In genomic region chr17:82657926-82658325, GRCh38 we compare ENCODE assay signal across 29 cellular contexts.
"Had no signal": no experiment of that assay in that cellular context is flagged by ENCODE, and none has a peak within 500 bp of the region (broad histone marks: within the 10 kb centered on the region; RNA-seq: fewer than 3 reads in every experiment).

No MANE protein-coding gene starts in this region.

- H3K9me3 ChIP-seq: esophagus muscularis mucosa, gastroesophageal sphincter, left ventricle myocardium inferior, lower lobe of right lung, neutrophil, psoas muscle, spleen, testis, tibial artery had no signal

- H3K4me1 Mint-ChIP-seq: immature natural killer cell, neural crest cell had no signal

- H3K27ac ChIP-seq: coronary artery, esophagus muscularis mucosa, foreskin keratinocyte, gastroesophageal sphincter, left ventricle myocardium inferior, lower lobe of right lung, neutrophil, parathyroid adenoma, psoas muscle, skin epidermis, spleen, testis, tibial artery had no signal

- H3K4me3 ChIP-seq: coronary artery, esophagus muscularis mucosa, gastroesophageal sphincter, left ventricle myocardium inferior, lower lobe of right lung, psoas muscle, skin epidermis, spleen, testis, tibial artery had no signal

- H3K9me3 Mint-ChIP-seq: immature natural killer cell; natural killer cell treated with Interleukin-12 subunit alpha and Interleukin-12 subunit beta and Interleukin-15 and Interleukin-18, amount 100 ng/mL, for 72 hours; neural crest cell; stimulated activated memory B cell treated with anti-CD40 and anti-IgM and Interleukin-4, amounts not matched to agents 10 μg/mL and 1 μg/mL and 100 μg/mL, for 72 hours; type B pancreatic cell had no signal

- H3K27me3 Mint-ChIP-seq: natural killer cell treated with Interleukin-12 subunit alpha and Interleukin-12 subunit beta and Interleukin-15 and Interleukin-18, amount 100 ng/mL, for 72 hours; stimulated activated memory B cell treated with anti-CD40 and anti-IgM and Interleukin-4, amounts not matched to agents 10 μg/mL and 1 μg/mL and 100 μg/mL, for 72 hours; type B pancreatic cell had no signal

- H2AFZ ChIP-seq: parathyroid adenoma had no signal

- H3K27me3 ChIP-seq: esophagus muscularis mucosa, foreskin keratinocyte, gastroesophageal sphincter, neutrophil, spleen, testis, tibial artery had no signal

- DNase-seq: dermis blood vessel endothelial cell; effector memory CD4-positive, alpha-beta T cell; foreskin keratinocyte; hypothalamus; immature natural killer cell; islet precursor cell; kidney glomerular epithelial cell; left colon; left ventricle myocardium inferior; lower lobe of right lung; right cardiac atrium; spleen; stimulated activated CD4-positive, alpha-beta T cell treated with anti-CD3 and anti-CD28 coated beads, Interleukin-4, amount 100 ng/mL, for 4 hours; stimulated activated naive CD8-positive, alpha-beta T cell treated with anti-CD3 and anti-CD28 coated beads, Interleukin-15, Interleukin-2, amounts not matched to agents 100 U/mL and 50 U/mL, for 24 hours; substantia nigra; testis had no signal

- H3K27ac Mint-ChIP-seq: immature natural killer cell; natural killer cell treated with Interleukin-12 subunit alpha and Interleukin-12 subunit beta and Interleukin-15 and Interleukin-18, amount 100 ng/mL, for 72 hours; stimulated activated memory B cell treated with anti-CD40 and anti-IgM and Interleukin-4, amounts not matched to agents 10 μg/mL and 1 μg/mL and 100 μg/mL, for 72 hours; type B pancreatic cell had no signal

- ATAC-seq: foreskin keratinocyte; gastroesophageal sphincter; left colon; lower lobe of right lung; natural killer cell treated with Interleukin-12 subunit alpha and Interleukin-12 subunit beta and Interleukin-15 and Interleukin-18, amount 100 ng/mL, for 72 hours; psoas muscle; right cardiac atrium; stimulated activated memory B cell treated with anti-CD40 and anti-IgM and Interleukin-4, amounts not matched to agents 10 μg/mL and 1 μg/mL and 100 μg/mL, for 72 hours; stimulated activated naive CD8-positive, alpha-beta T cell treated with anti-CD3 and anti-CD28 coated beads, Interleukin-15, Interleukin-2, amounts not matched to agents 100 U/mL and 50 U/mL, for 24 hours had no signal

- H3K79me2 ChIP-seq: parathyroid adenoma had no signal

- H3K4me3 Mint-ChIP-seq: immature natural killer cell; natural killer cell treated with Interleukin-12 subunit alpha and Interleukin-12 subunit beta and Interleukin-15 and Interleukin-18, amount 100 ng/mL, for 72 hours; neural crest cell; stimulated activated memory B cell treated with anti-CD40 and anti-IgM and Interleukin-4, amounts not matched to agents 10 μg/mL and 1 μg/mL and 100 μg/mL, for 72 hours; type B pancreatic cell had no signal

- H3K36me3 ChIP-seq: neutrophil had no signal

- H3K4me1 ChIP-seq: esophagus muscularis mucosa, foreskin keratinocyte, gastroesophageal sphincter, lower lobe of right lung, parathyroid adenoma, psoas muscle, testis, tibial artery had no signal

- H3K36me3 Mint-ChIP-seq: natural killer cell treated with Interleukin-12 subunit alpha and Interleukin-12 subunit beta and Interleukin-15 and Interleukin-18, amount 100 ng/mL, for 72 hours had no signal

- H3K9ac ChIP-seq: parathyroid adenoma had no signal

- FAIRE-seq: endothelial cell of umbilical vein had no signal
